Comparison of ENCODE assay signal across 17 cellular contexts in the genomic region with DNA sequence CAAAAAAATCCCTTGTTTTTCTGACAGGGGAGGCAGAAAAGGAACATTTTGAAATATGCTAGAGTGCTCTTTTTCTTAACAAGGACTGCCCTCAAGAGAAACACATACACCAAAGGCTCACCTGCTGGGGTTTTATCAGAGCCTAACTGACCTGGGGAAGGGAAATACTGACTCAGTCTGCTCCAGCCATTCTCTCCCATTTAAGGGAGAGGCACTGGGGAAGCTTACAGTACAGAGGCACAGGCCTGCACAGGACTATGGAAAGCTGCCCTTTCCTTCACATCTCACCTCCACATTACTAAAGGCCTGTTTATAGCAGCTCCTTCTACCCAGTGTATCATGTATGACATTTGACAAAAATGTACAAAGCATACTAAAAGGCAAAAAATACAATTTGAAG. TPM values are rescaled to one million over a fixed set of nuclear protein-coding genes. Genes with fewer than 3 reads are reported as not detected.
"Had no signal": no experiment of that assay in that cellular context is flagged by ENCODE, and none has a peak within 500 bp of the region (broad histone marks: within the 10 kb centered on the region; RNA-seq: fewer than 3 reads in every experiment).

No MANE protein-coding gene starts in this region.

- H3K4me3 ChIP-seq: adrenal gland, dorsolateral prefrontal cortex, gastrocnemius medialis, heart right ventricle, psoas muscle, sigmoid colon, SK-N-MC, thoracic aorta had no signal

- H3K36me3 ChIP-seq: adrenal gland, gastrocnemius medialis, sigmoid colon, thoracic aorta had no signal

- H3K4me3 Mint-ChIP-seq: activated CD4-positive, alpha-beta memory T cell treated with anti-CD3 and anti-CD28 coated beads for 36 hours; activated CD4-positive, alpha-beta T cell treated with anti-CD3 and anti-CD28 coated beads for 36 hours; activated T-helper 1 cell treated with anti-CD3 and anti-CD28 coated beads, Interleukin-12 subunit alpha, Interleukin-12 subunit beta, Interleukin-2, Interleukin-4 antibody, amounts not matched to agents 30 ng/mL and 10 ng/mL and 1 ng/mL, durations not matched to agents 14 hours and 24 hours and 36 hours; stimulated activated naive B cell treated with anti-CD40 and anti-IgM and Interleukin-4, amounts not matched to agents 10 μg/mL and 1 μg/mL and 100 μg/mL, for 72 hours; T-helper 2 cell treated with Interferon-gamma antibody and Interleukin-4, amounts not matched to agents 5 μg/mL and 100 μg/mL, for 36 hours had no signal

- H3K4me1 Mint-ChIP-seq: activated CD4-positive, alpha-beta T cell treated with anti-CD3 and anti-CD28 coated beads for 36 hours; stimulated activated naive B cell treated with anti-CD40 and anti-IgM and Interleukin-4, amounts not matched to agents 10 μg/mL and 1 μg/mL and 100 μg/mL, for 72 hours had no signal

- H3K9me3 Mint-ChIP-seq: activated T-helper 1 cell treated with anti-CD3 and anti-CD28 coated beads, Interleukin-12 subunit alpha, Interleukin-12 subunit beta, Interleukin-2, Interleukin-4 antibody, amounts not matched to agents 30 ng/mL and 10 ng/mL and 1 ng/mL, durations not matched to agents 14 hours and 24 hours and 36 hours; T-helper 2 cell treated with Interferon-gamma antibody and Interleukin-4, amounts not matched to agents 5 μg/mL and 100 μg/mL, for 36 hours had no signal

- H3K27me3 ChIP-seq: adrenal gland, dorsolateral prefrontal cortex, gastrocnemius medialis, heart right ventricle, sigmoid colon had no signal

- H3K27ac Mint-ChIP-seq: activated CD4-positive, alpha-beta memory T cell treated with anti-CD3 and anti-CD28 coated beads for 36 hours; activated CD4-positive, alpha-beta T cell treated with anti-CD3 and anti-CD28 coated beads for 36 hours; activated naive CD4-positive, alpha-beta T cell treated with anti-CD3 and anti-CD28 coated beads, Interleukin-2, amount 50 U/mL, for 72 hours; activated T-helper 1 cell treated with anti-CD3 and anti-CD28 coated beads, Interleukin-12 subunit alpha, Interleukin-12 subunit beta, Interleukin-2, Interleukin-4 antibody, amounts not matched to agents 30 ng/mL and 10 ng/mL and 1 ng/mL, durations not matched to agents 14 hours and 24 hours and 36 hours; stimulated activated naive B cell treated with anti-CD40 and anti-IgM and Interleukin-4, amounts not matched to agents 10 μg/mL and 1 μg/mL and 100 μg/mL, for 72 hours; T-helper 2 cell treated with Interferon-gamma antibody and Interleukin-4, amounts not matched to agents 5 μg/mL and 100 μg/mL, for 36 hours had no signal

- DNase-seq: activated CD4-positive, alpha-beta memory T cell treated with anti-CD3 and anti-CD28 coated beads for 36 hours; activated CD4-positive, alpha-beta T cell treated with anti-CD3 and anti-CD28 coated beads for 36 hours; activated gamma-delta T cell treated with Interleukin-2 at 50 U/mL for 16 hours; activated T-cell treated with anti-CD3 and anti-CD28 coated beads for 4 hours; adrenal gland; dorsolateral prefrontal cortex; gastrocnemius medialis; heart right ventricle; psoas muscle; sigmoid colon; stimulated activated naive B cell treated with anti-CD40 and anti-IgM and Interleukin-4, amounts not matched to agents 10 μg/mL and 1 μg/mL and 100 μg/mL, for 72 hours had no signal

- H3K27ac ChIP-seq: adrenal gland, dorsolateral prefrontal cortex, gastrocnemius medialis, heart right ventricle, psoas muscle, sigmoid colon, SK-N-MC, thoracic aorta had no signal

- H3K4me1 ChIP-seq: adrenal gland, gastrocnemius medialis, psoas muscle, sigmoid colon had no signal

- H3K9me3 ChIP-seq: adrenal gland, gastrocnemius medialis, heart right ventricle, psoas muscle, sigmoid colon, thoracic aorta had no signal

- FAIRE-seq: TTC549 had no signal

- H3K36me3 Mint-ChIP-seq: activated CD4-positive, alpha-beta memory T cell treated with anti-CD3 and anti-CD28 coated beads for 36 hours had no signal

RNA-seq across cellular contexts. Expression of gene TNFRSF19, which starts 30.3 kb away (rescaled TPM):
- total RNA-seq: activated CD4-positive, alpha-beta memory T cell treated with anti-CD3 and anti-CD28 coated beads for 36 hours; activated CD4-positive, alpha-beta T cell treated with anti-CD3 and anti-CD28 coated beads for 36 hours; activated naive CD4-positive, alpha-beta T cell treated with anti-CD3 and anti-CD28 coated beads, Interleukin-2, amount 50 U/mL, for 72 hours; activated T-helper 1 cell treated with anti-CD3 and anti-CD28 coated beads, Interleukin-12 subunit alpha, Interleukin-12 subunit beta, Interleukin-2, Interleukin-4 antibody, amounts not matched to agents 30 ng/mL and 10 ng/mL and 1 ng/mL, durations not matched to agents 14 hours and 24 hours and 36 hours had no signal
